Comparison of ENCODE assay signal across 22 cellular contexts in genomic region chr17:74766413-74766812, GRCh38. TPM values are rescaled to one million over a fixed set of nuclear protein-coding genes. Genes with fewer than 3 reads are reported as not detected.
DNase-seq lines count a peak whose midpoint lies in the region; ATAC-seq and TF ChIP-seq lines count a peak whose summit lies in the region.
"Had no signal": no experiment of that assay in that cellular context is flagged by ENCODE, and none has a peak within 500 bp of the region (broad histone marks: within the 10 kb centered on the region; RNA-seq: fewer than 3 reads in every experiment).

No MANE protein-coding gene starts in this region.

- H3K36me3 ChIP-seq in KMS-11 (ENCODE audit: insufficient read depth) (no peaks in the 10 kb centered on the region; the same call in 1 of the 2 replicates), body of pancreas (replicated peaks in 1 of 2; ENCODE audit: insufficient read depth in 1 of 2, low read depth in 2 of 2) (no peaks in the 10 kb centered on the region), neutrophil (peaks cover 97% of the 10 kb centered on the region)
- H3K36me3 ChIP-seq: cardiac muscle cell had no signal

- intact Hi-C loops in body of pancreas (cut with DNase I) = no loop called here

- H3K79me2 ChIP-seq in KMS-11 (ENCODE audit: insufficient read depth, low read depth) = peaks cover 63% of the 10 kb centered on the region

- ATAC-seq in body of pancreas = no peak
- ATAC-seq: heart right ventricle; left lobe of liver; naive thymus-derived CD8-positive, alpha-beta T cell had no signal

- H3K27me3 ChIP-seq in KMS-11 (ENCODE audit: insufficient read depth, low read depth) = no peaks in the 10 kb centered on the region
- H3K27me3 ChIP-seq in body of pancreas = no peaks in the 10 kb centered on the region
- H3K27me3 ChIP-seq in neutrophil = no peaks in the 10 kb centered on the region
- H3K27me3 ChIP-seq: cardiac muscle cell, heart right ventricle had no signal

- TF ChIP-seq CTCF in KMS-11 (conservative IDR thresholded peaks at IDR 0.05; ENCODE audit: low read depth, low read length) (no peak), body of pancreas (IDR thresholded peaks at IDR 0.05) (no peak), neutrophil (IDR thresholded peaks at IDR 0.05) (no peak)

- no peak overlapping the region for H3K9ac ChIP-seq in KMS-11

- no peak for DNase-seq in body of pancreas
- no peak for DNase-seq in foreskin melanocyte
- no peak for DNase-seq in NCI-H2227 treated with DMSO at 0.1 percent for 48 hours (lab: John Stamatoyannopoulos, UW)
- DNase-seq: activated B cell treated with CpG ODN at 0.5 μM for 24 hours; activated CD4-positive, alpha-beta T cell treated with anti-CD3 and anti-CD28 coated beads, Interleukin-2, amount 50 U/mL, for 4 hours; activated effector memory CD4-positive, alpha-beta T cell treated with Interleukin-2 at 50 U/mL for 16 hours; amniotic stem cell; H9; heart right ventricle; naive thymus-derived CD8-positive, alpha-beta T cell; NCI-H1105 treated with DMSO at 0.1 percent for 48 hours; NCI-H2029 treated with DMSO at 0.1 percent for 48 hours; T-helper 9 cell had no signal

- H2AFZ ChIP-seq in KMS-11 (ENCODE audit: low read depth) = no peak overlapping the region

- H3K4me3 ChIP-seq in KMS-11 (IDR thresholded peaks at IDR 0.05; ENCODE audit: insufficient read depth, low read depth, low read length) (no peak overlapping the region), body of pancreas (no peak overlapping the region), neutrophil (ENCODE audit: low read depth in 1 of 2, low read length in 1 of 2) (no peak overlapping the region)
- H3K4me3 ChIP-seq: cardiac muscle cell, heart right ventricle, thoracic aorta had no signal

- H3K4me2 ChIP-seq in KMS-11 = no peak overlapping the region

- WGBS in body of pancreas, 2 donors = 82 to 83% methylated on average over 2 of the region's 2 CpGs

- peaks cover 5% of the 10 kb centered on the region for H4K20me1 ChIP-seq in KMS-11 (ENCODE audit: insufficient read depth)

- H3K4me1 ChIP-seq in KMS-11 (ENCODE audit: low read depth, poor library complexity, severe bottlenecking) (peaks cover 48% of the 10 kb centered on the region), body of pancreas (peaks cover 79% of the 10 kb centered on the region), neutrophil (ENCODE audit: control insufficient read depth in 1 of 2, insufficient read depth in 1 of 2, low read depth in 1 of 2, low read length in 1 of 2) (peaks cover 18 to 31% of the 10 kb centered on the region in 2 experiments)

- H3K9me3 ChIP-seq in body of pancreas (no peaks in the 10 kb centered on the region), neutrophil (no peaks in the 10 kb centered on the region)
- H3K9me3 ChIP-seq: heart right ventricle, thoracic aorta had no signal

- H3K27ac ChIP-seq in KMS-11 (peak overlapping the region; percentile 22; the same call in 1 of the 2 replicates), body of pancreas (peak overlapping the region in 3 of 4 donors; percentile 82 to 89 (median 87)), neutrophil (peak overlapping the region; percentile 13)
- H3K27ac ChIP-seq: cardiac muscle cell, epithelial cell of prostate had no signal

- no peak for TF ChIP-seq POLR2A in body of pancreas (IDR thresholded peaks at IDR 0.05)

RNA-seq across cellular contexts. Expression of gene NAT9, which starts 9.7 kb away (rescaled TPM):
- 10 to 100 TPM; 21.8 to 23.3 TPM for total RNA-seq in body of pancreas

RNA-seq across cellular contexts. Expression of gene NHERF1, which starts 18.0 kb away (rescaled TPM):
- 10 to 100 TPM; 56.6 to 64.9 TPM for total RNA-seq in body of pancreas

RNA-seq across cellular contexts. Expression of gene RAB37, which starts 29.4 kb away (rescaled TPM):
- total RNA-seq in body of pancreas = under 1 TPM; 0.66 to 0.78 TPM
- total RNA-seq: fibroblast of villous mesenchyme had no signal

RNA-seq across cellular contexts. Expression of gene CD300LF, which starts 53.7 kb away (rescaled TPM):
- total RNA-seq in body of pancreas = not detected
- total RNA-seq: cardiac muscle cell, fibroblast of villous mesenchyme, H9, left lobe of liver, OCI-LY7, progenitor cell of endocrine pancreas had no signal

Comparison
In these comparisons a context has a peak if more than half of its experiments do, and no peak if none do; other contexts are left out.
1. H3K27ac ChIP-seq: peak in every context shown above with its lines; median percentile 87 in body of pancreas; 22 in KMS-11; 13 in neutrophil.